In genomic region chr9:34927061-34927460, GRCh38 we compare ENCODE assay signal across 19 cellular contexts. TPM values are rescaled to one million over a fixed set of nuclear protein-coding genes. Genes with fewer than 3 reads are reported as not detected.
"Had no signal": no experiment of that assay in that cellular context is flagged by ENCODE, and none has a peak within 500 bp of the region (broad histone marks: within the 10 kb centered on the region; RNA-seq: fewer than 3 reads in every experiment).

No MANE protein-coding gene starts in this region.

- H3K27ac ChIP-seq: colonic mucosa, stomach, thyroid gland had no signal

- H3K4me3 ChIP-seq: colonic mucosa, stomach, thyroid gland had no signal

- DNase-seq: activated CD4-positive, CD25-positive, alpha-beta regulatory T cell treated with anti-CD3 and anti-CD28 coated beads, Interleukin-2, amount 50 U/mL, for 72 hours; activated naive CD4-positive, alpha-beta T cell treated with anti-CD3 and anti-CD28 coated beads for 36 hours; activated T-cell treated with anti-CD3 and anti-CD28 coated beads for 4 hours; colonic mucosa; glutamatergic neuron; kidney glomerular epithelial cell; left ventricle myocardium superior; mesendoderm; stimulated activated CD4-positive, alpha-beta T cell treated with anti-CD3 and anti-CD28 coated beads, Interleukin-12 subunit alpha, Interleukin-12 subunit beta, amount 100 ng/mL, for 4 hours; stimulated activated CD4-positive, alpha-beta T cell treated with anti-CD3 and anti-CD28 coated beads, Interleukin-2, amount 100 ng/mL, for 24 hours; stomach; T-helper 1 cell; T1000; thyroid gland had no signal

- H3K4me3 Mint-ChIP-seq: activated naive CD4-positive, alpha-beta T cell treated with anti-CD3 and anti-CD28 coated beads for 36 hours; activated T-helper 17 cell treated with anti-CD3 and anti-CD28 coated beads, Interleukin-2, amount 50 U/mL, for 72 hours; nephron had no signal

- H3K27ac Mint-ChIP-seq: activated naive CD4-positive, alpha-beta T cell treated with anti-CD3 and anti-CD28 coated beads for 36 hours; activated T-helper 17 cell treated with anti-CD3 and anti-CD28 coated beads, Interleukin-2, amount 50 U/mL, for 72 hours; nephron had no signal

- H3K9me3 ChIP-seq: colonic mucosa, thyroid gland had no signal

- H3K4me1 ChIP-seq: colonic mucosa, stomach, thyroid gland had no signal

- ATAC-seq: activated T-helper 17 cell treated with anti-CD3 and anti-CD28 coated beads, Interleukin-2, amount 50 U/mL, for 72 hours; esophagus mucosa; left ventricle myocardium superior had no signal

- H3K4me1 Mint-ChIP-seq: nephron had no signal

- H3K36me3 ChIP-seq: colonic mucosa, stomach, thyroid gland had no signal

- H3K27me3 ChIP-seq: colonic mucosa, thyroid gland had no signal

RNA-seq across cellular contexts. Expression of gene PHF24, which starts 31.0 kb away (rescaled TPM):
- total RNA-seq: activated naive CD4-positive, alpha-beta T cell treated with anti-CD3 and anti-CD28 coated beads for 36 hours; fibroblast of villous mesenchyme; osteocyte had no signal
